ENCODE assay signal across 2 cellular contexts in the genomic region with DNA sequence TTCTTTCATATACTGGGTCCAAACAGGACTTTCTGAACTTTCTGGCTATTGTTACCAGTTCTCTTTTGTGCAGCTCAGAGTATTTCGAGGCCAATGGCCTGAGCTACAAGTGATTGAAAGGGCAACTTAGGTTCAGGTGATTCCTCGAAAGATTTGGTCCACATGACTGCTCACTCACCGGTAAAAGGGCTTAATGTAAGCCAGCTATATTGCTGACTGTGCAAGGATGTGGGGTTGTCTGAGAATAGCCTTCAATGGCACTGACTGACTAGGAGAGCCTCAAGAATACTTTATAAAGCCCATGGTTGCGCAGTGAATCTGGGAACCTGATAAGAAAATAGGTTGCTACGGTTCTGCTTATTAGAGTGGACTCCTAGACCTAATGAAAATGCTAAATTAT.
A peak's percentile ranks its signal among the peaks of the same experiment; 100 is the strongest.
TF ChIP-seq lines count a peak whose summit lies in the region.

No MANE protein-coding gene starts in this region.

TF ChIP-seq in HepG2, 621 proteins besides CTCF, POLR2A, EP300 and RAD21 (continued from another document):
- TF ChIP-seq MAFF (IDR thresholded peaks at IDR 0.05; ENCODE audit: low read depth, low read length) (peak; percentile 65), ZNF569 (CRISPR knock-in tag; IDR thresholded peaks at IDR 0.05; ENCODE audit: borderline replicate concordance) (no peak), MAFK (conservative IDR thresholded peaks at IDR 0.05 in 1 of 2, IDR thresholded peaks at IDR 0.05 in 1 of 2; ENCODE audit: low read length in 2 of 2) (peak; percentile 64 to 77)

TF ChIP-seq in K562, 482 proteins besides CTCF, POLR2A, EP300 and RAD21 (continued from another document):
- TF ChIP-seq, protein P1, sequence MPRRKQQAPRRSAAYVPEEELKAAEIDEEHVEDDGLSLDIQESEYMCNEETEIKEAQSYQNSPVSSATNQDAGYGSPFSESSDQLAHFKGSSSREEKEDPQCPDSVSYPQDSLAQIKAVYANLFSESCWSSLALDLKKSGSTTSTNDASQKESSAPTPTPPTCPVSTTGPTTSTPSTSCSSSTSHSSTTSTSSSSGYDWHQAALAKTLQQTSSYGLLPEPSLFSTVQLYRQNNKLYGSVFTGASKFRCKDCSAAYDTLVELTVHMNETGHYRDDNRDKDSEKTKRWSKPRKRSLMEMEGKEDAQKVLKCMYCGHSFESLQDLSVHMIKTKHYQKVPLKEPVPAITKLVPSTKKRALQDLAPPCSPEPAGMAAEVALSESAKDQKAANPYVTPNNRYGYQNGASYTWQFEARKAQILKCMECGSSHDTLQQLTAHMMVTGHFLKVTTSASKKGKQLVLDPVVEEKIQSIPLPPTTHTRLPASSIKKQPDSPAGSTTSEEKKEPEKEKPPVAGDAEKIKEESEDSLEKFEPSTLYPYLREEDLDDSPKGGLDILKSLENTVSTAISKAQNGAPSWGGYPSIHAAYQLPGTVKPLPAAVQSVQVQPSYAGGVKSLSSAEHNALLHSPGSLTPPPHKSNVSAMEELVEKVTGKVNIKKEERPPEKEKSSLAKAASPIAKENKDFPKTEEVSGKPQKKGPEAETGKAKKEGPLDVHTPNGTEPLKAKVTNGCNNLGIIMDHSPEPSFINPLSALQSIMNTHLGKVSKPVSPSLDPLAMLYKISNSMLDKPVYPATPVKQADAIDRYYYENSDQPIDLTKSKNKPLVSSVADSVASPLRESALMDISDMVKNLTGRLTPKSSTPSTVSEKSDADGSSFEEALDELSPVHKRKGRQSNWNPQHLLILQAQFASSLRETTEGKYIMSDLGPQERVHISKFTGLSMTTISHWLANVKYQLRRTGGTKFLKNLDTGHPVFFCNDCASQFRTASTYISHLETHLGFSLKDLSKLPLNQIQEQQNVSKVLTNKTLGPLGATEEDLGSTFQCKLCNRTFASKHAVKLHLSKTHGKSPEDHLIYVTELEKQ (CRISPR knock-in tag; IDR thresholded peaks at IDR 0.05): no peak
- TF ChIP-seq ZNF431 (CRISPR knock-in tag; IDR thresholded peaks at IDR 0.05) (no peak), MAFK (IDR thresholded peaks at IDR 0.05; ENCODE audit: low read length) (0 out of 2 replicates have a peak, but pooled peaks have one; percentile 16)
TF ChIP-seq in K562: peak in this region for 1.
